Comparison of ENCODE assay signal across 25 cellular contexts in the genomic region with DNA sequence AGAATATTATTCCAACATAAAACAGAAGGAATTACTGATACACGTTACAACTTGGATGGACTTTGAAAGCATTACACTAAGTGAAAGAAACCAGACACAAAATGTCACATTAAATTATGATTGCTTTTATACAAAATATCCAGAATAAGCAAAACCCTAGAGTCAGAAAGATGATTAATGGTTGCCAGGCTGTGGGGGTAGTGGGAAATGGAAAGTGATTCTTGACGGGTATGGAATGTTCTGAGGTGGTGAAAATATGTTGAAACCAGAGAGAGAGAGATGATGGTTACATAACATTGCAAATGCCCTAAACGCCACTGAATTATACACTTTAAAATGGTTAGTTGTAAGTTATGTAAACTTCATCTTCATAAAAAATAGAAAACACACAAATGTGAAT.
"Had no signal": no experiment of that assay in that cellular context is flagged by ENCODE, and none has a peak within 500 bp of the region (broad histone marks: within the 10 kb centered on the region; RNA-seq: fewer than 3 reads in every experiment).

No MANE protein-coding gene starts in this region.

- H3K27me3 Mint-ChIP-seq: dendritic cell treated with granulocyte-macrophage colony-stimulating factor and Interleukin-4, amounts not matched to agents 40 ng/mL and 50 ng/mL, for 4 days; effector memory CD8-positive, alpha-beta T cell; memory B cell; natural killer cell treated with Interleukin-12 subunit alpha and Interleukin-12 subunit beta and Interleukin-15 and Interleukin-18, amount 100 ng/mL, for 72 hours; progenitor cell of endocrine pancreas; type B pancreatic cell had no signal

- H3K4me1 ChIP-seq: esophagus muscularis mucosa, gastroesophageal sphincter, left ventricle myocardium inferior, lower lobe of right lung, neural progenitor cell, pancreas, suprapubic skin, thyroid gland had no signal

- H3K9ac ChIP-seq: neural progenitor cell had no signal

- H3K9me3 ChIP-seq: esophagus muscularis mucosa, gastroesophageal sphincter, left ventricle myocardium inferior, lower lobe of right lung, pancreas, suprapubic skin, thyroid gland had no signal

- H3K4me1 Mint-ChIP-seq: neural progenitor cell had no signal

- H3K9me3 Mint-ChIP-seq: dendritic cell treated with granulocyte-macrophage colony-stimulating factor and Interleukin-4, amounts not matched to agents 40 ng/mL and 50 ng/mL, for 4 days; memory B cell; neural progenitor cell; type B pancreatic cell had no signal

- H3K36me3 Mint-ChIP-seq: memory B cell; mesothelial cell of epicardium; natural killer cell treated with Interleukin-12 subunit alpha and Interleukin-12 subunit beta and Interleukin-15 and Interleukin-18, amount 100 ng/mL, for 72 hours; neural progenitor cell; type B pancreatic cell had no signal

- H3K4me3 ChIP-seq: esophagus muscularis mucosa, gastroesophageal sphincter, left ventricle myocardium inferior, lower lobe of right lung, neural progenitor cell, pancreas, smooth muscle cell, suprapubic skin, thyroid gland had no signal

- H3K36me3 ChIP-seq: esophagus muscularis mucosa, gastroesophageal sphincter, left ventricle myocardium inferior, lower lobe of right lung, neural progenitor cell, pancreas, suprapubic skin, thyroid gland had no signal

- H3K4me3 Mint-ChIP-seq: dendritic cell treated with granulocyte-macrophage colony-stimulating factor and Interleukin-4, amounts not matched to agents 40 ng/mL and 50 ng/mL, for 4 days; effector memory CD8-positive, alpha-beta T cell; memory B cell; mesothelial cell of epicardium; natural killer cell treated with Interleukin-12 subunit alpha and Interleukin-12 subunit beta and Interleukin-15 and Interleukin-18, amount 100 ng/mL, for 72 hours; neural progenitor cell; type B pancreatic cell had no signal

- H3K27ac ChIP-seq: epithelial cell of prostate, esophagus muscularis mucosa, gastroesophageal sphincter, left ventricle myocardium inferior, lower lobe of right lung, neural progenitor cell, pancreas, suprapubic skin, thyroid gland had no signal

- H3K27me3 ChIP-seq: esophagus muscularis mucosa, gastroesophageal sphincter, neural progenitor cell, pancreas, suprapubic skin, thyroid gland had no signal

- ATAC-seq: effector memory CD8-positive, alpha-beta T cell; gastroesophageal sphincter; left cardiac atrium; lower lobe of right lung; natural killer cell treated with Interleukin-12 subunit alpha and Interleukin-12 subunit beta and Interleukin-15 and Interleukin-18, amount 100 ng/mL, for 72 hours; pancreas; right cardiac atrium; stimulated activated naive CD8-positive, alpha-beta T cell treated with anti-CD3 and anti-CD28 coated beads, Interleukin-15, Interleukin-2, amounts not matched to agents 100 U/mL and 50 U/mL, for 24 hours had no signal

- DNase-seq: effector memory CD8-positive, alpha-beta T cell; foreskin fibroblast; glutamatergic neuron; kidney; left cardiac atrium; left ventricle myocardium inferior; lower lobe of right lung; nucleus accumbens; pancreas; right cardiac atrium; stimulated activated CD4-positive, alpha-beta T cell treated with anti-CD3 and anti-CD28 coated beads, Interleukin-2, amount 100 ng/mL, for 48 hours; stimulated activated naive CD8-positive, alpha-beta T cell treated with anti-CD3 and anti-CD28 coated beads, Interleukin-15, Interleukin-2, amounts not matched to agents 100 U/mL and 50 U/mL, for 24 hours; thyroid gland had no signal

- H3K27ac Mint-ChIP-seq: dendritic cell treated with granulocyte-macrophage colony-stimulating factor and Interleukin-4, amounts not matched to agents 40 ng/mL and 50 ng/mL, for 4 days; effector memory CD8-positive, alpha-beta T cell; memory B cell; mesothelial cell of epicardium; natural killer cell treated with Interleukin-12 subunit alpha and Interleukin-12 subunit beta and Interleukin-15 and Interleukin-18, amount 100 ng/mL, for 72 hours; neural progenitor cell; progenitor cell of endocrine pancreas; type B pancreatic cell had no signal
